Comparison of ENCODE assay signal across 10 cellular contexts in the genomic region with DNA sequence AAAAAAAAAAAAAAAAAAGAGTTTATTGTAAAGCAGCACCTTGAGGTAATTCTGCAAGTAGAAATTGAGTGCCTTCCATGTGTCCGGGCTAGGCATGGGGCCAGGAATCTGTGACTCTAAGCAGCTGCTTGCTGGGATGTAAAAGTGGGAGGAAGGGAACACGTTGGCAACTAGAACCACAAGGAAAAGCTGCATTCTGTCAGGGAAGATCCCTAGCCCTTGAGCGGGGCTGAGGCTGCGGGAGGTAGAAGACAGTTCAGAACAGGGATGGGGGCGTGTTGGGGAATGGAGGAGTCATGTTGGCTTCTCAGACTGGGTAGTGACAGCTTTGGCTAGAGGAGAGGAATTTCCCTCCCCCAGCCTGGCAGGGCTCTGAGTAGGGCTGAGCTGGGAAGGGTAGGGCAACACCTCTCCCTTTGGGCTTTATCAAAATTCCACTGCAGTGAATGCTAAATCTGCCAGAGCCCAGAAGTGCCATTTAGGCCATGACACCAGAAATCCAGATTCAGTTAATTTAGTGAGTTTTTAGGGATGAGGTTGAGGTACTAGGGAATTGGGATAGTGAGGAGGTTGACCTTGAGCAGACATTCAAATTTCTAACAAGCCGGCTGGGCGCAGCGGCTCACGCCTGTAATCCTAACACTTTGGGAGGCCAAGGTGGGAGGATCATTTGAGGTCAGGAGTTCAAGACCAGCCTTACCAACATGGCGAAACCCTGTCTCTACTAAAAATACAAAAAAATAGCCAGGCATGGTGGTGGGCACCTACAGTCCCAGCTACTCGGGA. TPM values are rescaled to one million over a fixed set of nuclear protein-coding genes. Genes with fewer than 3 reads are reported as not detected.
A peak's percentile ranks its signal among the peaks of the same experiment; 100 is the strongest.
DNase-seq lines count a peak whose midpoint lies in the region; ATAC-seq, FAIRE-seq and TF ChIP-seq lines count a peak whose summit lies in the region.
"Had no signal": no experiment of that assay in that cellular context is flagged by ENCODE, and none has a peak within 500 bp of the region (broad histone marks: within the 10 kb centered on the region; RNA-seq: fewer than 3 reads in every experiment).

No MANE protein-coding gene starts in this region.

- peak overlapping the region; percentile 24 for H2AFZ ChIP-seq in osteoblast (ENCODE audit: low read length)

- H3K4me3 ChIP-seq in fibroblast of villous mesenchyme (ENCODE audit: low read depth, low read length) (no peak overlapping the region), osteoblast (ENCODE audit: insufficient read depth, low read length) (peak overlapping the region; percentile 17)

- H3K4me1 Mint-ChIP-seq in Calu3 (ENCODE audit: low read depth, unreplicated experiment): peaks cover 28% of the 10 kb centered on the region
- peaks cover 8% of the 10 kb centered on the region for H3K4me1 Mint-ChIP-seq in activated T-helper 17 cell treated with anti-CD3 and anti-CD28 coated beads, Interleukin-2, amount 50 U/mL, for 72 hours

- H4K20me1 ChIP-seq in osteoblast (ENCODE audit: insufficient read depth, low read length): peaks cover 5% of the 10 kb centered on the region

- BruUV-seq in Calu3 (replicated peaks; lab: Mats Ljungman, UMichigan): no TSS peak

- TF ChIP-seq CTCF in Calu3 (IDR thresholded peaks at IDR 0.05; ENCODE audit: unreplicated experiment): no peak
- TF ChIP-seq CTCF in fibroblast of villous mesenchyme (IDR thresholded peaks at IDR 0.05; ENCODE audit: insufficient read depth, low read depth, low read length): no peak
- no peak for TF ChIP-seq CTCF in osteoblast (IDR thresholded peaks at IDR 0.05; ENCODE audit: extremely low read depth, low read depth, low read length)

- no peaks in the 10 kb centered on the region for H3K27me3 Mint-ChIP-seq in Calu3 (ENCODE audit: unreplicated experiment)
- peaks cover 3% of the 10 kb centered on the region for H3K27me3 Mint-ChIP-seq in activated T-helper 17 cell treated with anti-CD3 and anti-CD28 coated beads, Interleukin-2, amount 50 U/mL, for 72 hours

- peaks cover 16% of the 10 kb centered on the region for H3K79me2 ChIP-seq in osteoblast (ENCODE audit: insufficient read depth, low read length)

- DNase-seq in Calu3: no peak
- peak; percentile 54 for DNase-seq in RCC 7860 (ENCODE audit: low spot score)
- DNase-seq in fibroblast of villous mesenchyme (ENCODE audit: low read depth): peak; percentile 91
- peak; percentile 78 for DNase-seq in osteoblast (ENCODE audit: insufficient read length, low spot score, missing footprints)
- DNase-seq: GF-D8, naive B cell had no signal

- CTCF ChIA-PET in Calu3 (lab: Charles Lee): interaction anchor here (0.6 to 1.2 kb wide), 3 partner anchors 10 to 417 kb away, joined by 3 to 5 read pairs (median 4); no protein-coding TSS in a partner anchor

- no peaks in the 10 kb centered on the region for H3K36me3 ChIP-seq in osteoblast (ENCODE audit: insufficient read depth, low read length)

- H3K36me3 Mint-ChIP-seq in Calu3 (ENCODE audit: insufficient read depth, unreplicated experiment): peaks cover 23% of the 10 kb centered on the region
- H3K36me3 Mint-ChIP-seq in activated T-helper 17 cell treated with anti-CD3 and anti-CD28 coated beads, Interleukin-2, amount 50 U/mL, for 72 hours (ENCODE audit: low read depth): peaks cover 9% of the 10 kb centered on the region
- H3K36me3 Mint-ChIP-seq: naive B cell had no signal

- H3K9me3 Mint-ChIP-seq in Calu3 (ENCODE audit: low read depth, unreplicated experiment): no peaks in the 10 kb centered on the region
- H3K9me3 Mint-ChIP-seq in activated T-helper 17 cell treated with anti-CD3 and anti-CD28 coated beads, Interleukin-2, amount 50 U/mL, for 72 hours: no peaks in the 10 kb centered on the region
- H3K9me3 Mint-ChIP-seq: naive B cell had no signal

- H3K27ac Mint-ChIP-seq in Calu3 (ENCODE audit: unreplicated experiment): peak overlapping the region; percentile 28
- no peak overlapping the region for H3K27ac Mint-ChIP-seq in activated T-helper 17 cell treated with anti-CD3 and anti-CD28 coated beads, Interleukin-2, amount 50 U/mL, for 72 hours

- H3K4me1 ChIP-seq in osteoblast (ENCODE audit: insufficient read depth, low read length): peaks cover 39% of the 10 kb centered on the region

- no peak for ATAC-seq in activated T-helper 17 cell treated with anti-CD3 and anti-CD28 coated beads, Interleukin-2, amount 50 U/mL, for 72 hours (replicated peaks)
- ATAC-seq in HG03045 (IDR thresholded peaks at IDR 0.05; ENCODE audit: unreplicated experiment): no peak
- no peak for ATAC-seq in GM19397 (IDR thresholded peaks at IDR 0.05; ENCODE audit: unreplicated experiment)
- ATAC-seq in HG03432 (IDR thresholded peaks at IDR 0.05; ENCODE audit: unreplicated experiment): no peak

- H3K27ac ChIP-seq in osteoblast (ENCODE audit: low read depth, low read length): peak overlapping the region; percentile 27

- H3K4me3 Mint-ChIP-seq in Calu3 (ENCODE audit: low read depth, unreplicated experiment): no peak overlapping the region
- no peak overlapping the region for H3K4me3 Mint-ChIP-seq in activated T-helper 17 cell treated with anti-CD3 and anti-CD28 coated beads, Interleukin-2, amount 50 U/mL, for 72 hours

- no peaks in the 10 kb centered on the region for H3K9me3 ChIP-seq in osteoblast (ENCODE audit: low read depth, low read length)

- intact Hi-C loops in Calu3 (cut with micrococcal nuclease; ENCODE audit: unreplicated experiment): no loop called here

- no peaks in the 10 kb centered on the region for H3K27me3 ChIP-seq in osteoblast (ENCODE audit: insufficient read depth, low read length)

- H3K4me2 ChIP-seq in osteoblast (ENCODE audit: insufficient read depth, low read length): peak overlapping the region; percentile 62

- no peak for FAIRE-seq in RCC 7860 (lab: Jason Lieb, UNC)

RNA-seq across cellular contexts. Expression of a gene that starts 3.4 kb away (rescaled TPM):
- total RNA-seq in Calu3 (2022) (38.8 and 40.7 TPM in 2 replicates), fibroblast of villous mesenchyme (30.0 and 47.5 TPM in 2 replicates), osteoblast (39.8 and 40.5 TPM in 2 replicates)
- 10 to 100 TPM; 29.7 to 50.0 TPM for total RNA-seq in activated T-helper 17 cell treated with anti-CD3 and anti-CD28 coated beads, Interleukin-2, amount 50 U/mL, for 72 hours

RNA-seq across cellular contexts. Expression of a gene that starts 13.4 kb away (rescaled TPM):
- total RNA-seq in Calu3 (2022) (55.0 and 56.3 TPM in 2 replicates), fibroblast of villous mesenchyme (25.8 and 30.7 TPM in 2 replicates), osteoblast (20.0 and 20.6 TPM in 2 replicates)
- total RNA-seq in activated T-helper 17 cell treated with anti-CD3 and anti-CD28 coated beads, Interleukin-2, amount 50 U/mL, for 72 hours: 10 to 100 TPM; 37.0 to 45.7 TPM
